ENCODE assay signal across 20 cellular contexts in genomic region chr3:56981445-56982230, GRCh38.
DNase-seq lines count a peak whose midpoint lies in the region; ATAC-seq and TF ChIP-seq lines count a peak whose summit lies in the region.
"Had no signal": no experiment of that assay in that cellular context is flagged by ENCODE, and none has a peak within 500 bp of the region (broad histone marks: within the 10 kb centered on the region; RNA-seq: fewer than 3 reads in every experiment).

No MANE protein-coding gene starts in this region.

- peak overlapping the region; percentile 85 for H3K27ac Mint-ChIP-seq in activated T-cell treated with anti-CD3 and anti-CD28 coated beads, Interleukin-2, amount 50 U/mL, for 72 hours
- H3K27ac Mint-ChIP-seq in chondrocyte (ENCODE audit: unreplicated experiment): peak overlapping the region; percentile 76
- H3K27ac Mint-ChIP-seq: activated B cell treated with CpG ODN at 0.5 μM for 24 hours had no signal

- H3K36me3 ChIP-seq in PC-3 (ENCODE audit: low read depth, low read length) (no peaks in the 10 kb centered on the region; the same call in 1 of the 2 replicates), skeletal muscle satellite cell (ENCODE audit: insufficient read depth, low read length) (no peaks in the 10 kb centered on the region), esophagus muscularis mucosa (no peaks in the 10 kb centered on the region)

- 98% methylated on average over 2 of the region's 2 CpGs for WGBS in esophagus muscularis mucosa

- no peaks in the 10 kb centered on the region for H3K9me2 ChIP-seq in PC-3 (replicated peaks; ENCODE audit: low read length)

- H3K27me3 Mint-ChIP-seq in activated T-cell treated with anti-CD3 and anti-CD28 coated beads, Interleukin-2, amount 50 U/mL, for 72 hours (ENCODE audit: low read depth): no peaks in the 10 kb centered on the region
- H3K27me3 Mint-ChIP-seq in chondrocyte (ENCODE audit: low read depth): no peaks in the 10 kb centered on the region
- H3K27me3 Mint-ChIP-seq: activated B cell treated with CpG ODN at 0.5 μM for 24 hours; activated CD8-positive, alpha-beta memory T cell treated with anti-CD3 and anti-CD28 coated beads, Interleukin-2, amount 10 ng/mL, durations not matched to agents 7 days and 5 days had no signal

- H3K79me2 ChIP-seq in PC-3 (ENCODE audit: low read length): no peaks in the 10 kb centered on the region

- H3K9me3 Mint-ChIP-seq in activated T-cell treated with anti-CD3 and anti-CD28 coated beads, Interleukin-2, amount 50 U/mL, for 72 hours: no peaks in the 10 kb centered on the region
- H3K9me3 Mint-ChIP-seq in chondrocyte (ENCODE audit: low read depth): no peaks in the 10 kb centered on the region
- H3K9me3 Mint-ChIP-seq: activated B cell treated with CpG ODN at 0.5 μM for 24 hours; T-helper 2 cell treated with Interferon-gamma antibody and Interleukin-4, amounts not matched to agents 5 μg/mL and 100 μg/mL, for 36 hours had no signal

- no TSS peak for BruUV-seq in PC-3 (replicated peaks; lab: Mats Ljungman, UMichigan)

- no peak for ATAC-seq in activated T-cell treated with anti-CD3 and anti-CD28 coated beads, Interleukin-2, amount 50 U/mL, for 72 hours (replicated peaks in 1 of 2)
- ATAC-seq in PC-3 (no peak), HG02759 (IDR thresholded peaks at IDR 0.05; ENCODE audit: unreplicated experiment) (no peak)
- ATAC-seq: K562, left colon had no signal

- H3K9ac ChIP-seq in PC-3 (ENCODE audit: low read length) (no peak overlapping the region), skeletal muscle satellite cell (ENCODE audit: low read depth, low read length) (no peak overlapping the region)
- H3K9ac ChIP-seq: parathyroid adenoma had no signal

- peaks cover 48% of the 10 kb centered on the region for H3K4me1 Mint-ChIP-seq in activated T-cell treated with anti-CD3 and anti-CD28 coated beads, Interleukin-2, amount 50 U/mL, for 72 hours (ENCODE audit: low read depth)
- peaks cover 23% of the 10 kb centered on the region for H3K4me1 Mint-ChIP-seq in chondrocyte (ENCODE audit: low read depth)
- H3K4me1 Mint-ChIP-seq: activated B cell treated with CpG ODN at 0.5 μM for 24 hours had no signal

- no peak for DNase-seq in activated T-cell treated with anti-CD3 and anti-CD28 coated beads, Interleukin-2, amount 50 U/mL, for 72 hours
- no peak for DNase-seq in activated T-cell treated with anti-CD3 and anti-CD28 coated beads, Interleukin-2, amount 50 U/mL, for 48 hours
- DNase-seq in PC-3 (no peak), chondrocyte (ENCODE audit: low spot score) (no peak), esophagus muscularis mucosa (ENCODE audit: extremely low spot score) (no peak), posterior cingulate gyrus (no peak)
- DNase-seq: activated B cell treated with CpG ODN at 0.5 μM for 24 hours, DMS153, left colon, NCI-H2081 treated with DMSO at 0.1 percent for 48 hours, NCI-H510A treated with DMSO at 0.1 percent for 48 hours, small intestine had no signal

- H3K4me3 Mint-ChIP-seq in activated T-cell treated with anti-CD3 and anti-CD28 coated beads, Interleukin-2, amount 50 U/mL, for 72 hours: peak overlapping the region in 1 of 2 donors; percentile 67
- no peak overlapping the region for H3K4me3 Mint-ChIP-seq in chondrocyte (ENCODE audit: unreplicated experiment)
- H3K4me3 Mint-ChIP-seq: activated B cell treated with CpG ODN at 0.5 μM for 24 hours; activated CD8-positive, alpha-beta memory T cell treated with anti-CD3 and anti-CD28 coated beads, Interleukin-2, amount 10 ng/mL, durations not matched to agents 7 days and 5 days; T-helper 2 cell treated with Interferon-gamma antibody and Interleukin-4, amounts not matched to agents 5 μg/mL and 100 μg/mL, for 36 hours had no signal

- TF ChIP-seq POLR2A in esophagus muscularis mucosa (IDR thresholded peaks at IDR 0.05; ENCODE audit: low read depth): no peak

- TF ChIP-seq CTCF in PC-3 (conservative IDR thresholded peaks at IDR 0.05; ENCODE audit: low read depth, low read length) (no peak), chondrocyte (IDR thresholded peaks at IDR 0.05) (no peak), esophagus muscularis mucosa (IDR thresholded peaks at IDR 0.05) (no peak)

- no peaks in the 10 kb centered on the region for H3K27me3 ChIP-seq in PC-3 (ENCODE audit: low read length)
- no peaks in the 10 kb centered on the region for H3K27me3 ChIP-seq in skeletal muscle satellite cell (ENCODE audit: control insufficient read depth, insufficient read depth, low read length)
- H3K27me3 ChIP-seq in esophagus muscularis mucosa: no peaks in the 10 kb centered on the region
- H3K27me3 ChIP-seq: SJCRH30 had no signal

- CTCF ChIA-PET in PC-3 (lab: Charles Lee): interaction anchor here (1.0 kb wide), 1 partner anchor 182 kb away, joined by 4 read pairs; no protein-coding TSS in a partner anchor

- intact Hi-C loops in PC-3 (cut with micrococcal nuclease) (loop anchor here (2.0 kb wide), 1 partner anchor 279 kb away; no protein-coding TSS in a partner anchor), esophagus muscularis mucosa (cut with DNase I) (no loop called here), posterior cingulate gyrus (cut with DNase I) (no loop called here)

- peak overlapping the region; percentile 59 for H3K27ac ChIP-seq in PC-3 (ENCODE audit: low read length)
- H3K27ac ChIP-seq in esophagus muscularis mucosa (replicated peaks in 1 of 4): no peak overlapping the region
- H3K27ac ChIP-seq: C4-2B, parathyroid adenoma had no signal

- TF ChIP-seq EP300 in esophagus muscularis mucosa (IDR thresholded peaks at IDR 0.05): no peak

- H3K4me3 ChIP-seq in PC-3 (ENCODE audit: low read length) (no peak overlapping the region), skeletal muscle satellite cell (ENCODE audit: low read length) (no peak overlapping the region), esophagus muscularis mucosa (no peak overlapping the region)
- H3K4me3 ChIP-seq: K562, SJCRH30 had no signal

- H3K9me3 ChIP-seq in PC-3 (ENCODE audit: low read length) (no peaks in the 10 kb centered on the region), skeletal muscle satellite cell (replicated peaks; ENCODE audit: low read length) (no peaks in the 10 kb centered on the region), esophagus muscularis mucosa (no peaks in the 10 kb centered on the region)
- H3K9me3 ChIP-seq: SJCRH30 had no signal

- H3F3A ChIP-seq in PC-3 (ENCODE audit: low read length, unreplicated experiment): peaks cover 3% of the 10 kb centered on the region

- peaks cover 16% of the 10 kb centered on the region for H3K4me1 ChIP-seq in PC-3 (ENCODE audit: insufficient read depth, low read length)
- H3K4me1 ChIP-seq in skeletal muscle satellite cell (ENCODE audit: control insufficient read depth, insufficient read depth, low read length): peaks cover 19% of the 10 kb centered on the region
- peaks cover 2 to 29% (median 18%) of the 10 kb centered on the region in 4 donors for H3K4me1 ChIP-seq in esophagus muscularis mucosa
- H3K4me1 ChIP-seq: parathyroid adenoma had no signal

- H3K4me2 ChIP-seq in PC-3 (ENCODE audit: low read length): peak overlapping the region; percentile 38
- H3K4me2 ChIP-seq in skeletal muscle satellite cell (ENCODE audit: low read length): peak overlapping the region; percentile 10

- H2AFZ ChIP-seq in PC-3 (ENCODE audit: low read length): no peak overlapping the region
- H2AFZ ChIP-seq: parathyroid adenoma had no signal

- no peaks in the 10 kb centered on the region for H4K20me1 ChIP-seq in PC-3 (ENCODE audit: low read length)

- POLR2A ChIA-PET in PC-3 (lab: Charles Lee; ENCODE audit: unreplicated experiment): interaction anchor here (0.5 kb wide), 1 partner anchor 299 kb away, joined by 3 read pairs; no protein-coding TSS in a partner anchor

- H3K36me3 Mint-ChIP-seq in activated T-cell treated with anti-CD3 and anti-CD28 coated beads, Interleukin-2, amount 50 U/mL, for 72 hours (ENCODE audit: insufficient read depth in 2 of 2): no peaks in the 10 kb centered on the region
- no peaks in the 10 kb centered on the region for H3K36me3 Mint-ChIP-seq in chondrocyte (ENCODE audit: low read depth)
- H3K36me3 Mint-ChIP-seq: activated CD8-positive, alpha-beta memory T cell treated with anti-CD3 and anti-CD28 coated beads, Interleukin-2, amount 10 ng/mL, durations not matched to agents 7 days and 5 days had no signal
